1 cellular context compared by ENCODE assay signal in the genomic region with DNA sequence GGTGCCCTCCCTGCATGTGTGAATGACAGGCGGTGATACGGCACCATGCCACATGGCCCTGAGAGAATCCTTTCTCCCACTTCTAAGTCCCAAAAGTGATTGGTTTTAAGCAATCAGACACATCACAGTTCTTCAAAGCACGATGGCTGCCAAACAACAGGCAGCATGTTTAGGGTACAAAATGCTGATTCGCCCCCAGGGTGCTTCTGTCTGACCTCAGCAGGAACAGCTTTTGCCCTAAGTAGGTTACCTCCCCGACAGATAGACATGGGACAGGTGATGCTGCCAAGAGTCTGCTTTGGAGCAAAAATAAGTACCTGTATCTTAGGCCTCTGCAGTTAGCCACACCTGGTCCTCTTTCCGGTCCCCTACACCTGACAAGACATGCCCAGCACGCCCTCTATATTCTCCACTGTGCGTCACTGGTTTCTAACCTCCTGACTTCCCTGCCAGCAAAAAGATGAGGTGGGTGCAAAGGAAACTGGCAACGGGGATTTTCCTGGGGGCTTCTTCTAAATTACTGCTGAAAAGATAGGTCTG.
TF ChIP-seq lines count a peak whose summit lies in the region.

No MANE protein-coding gene starts in this region.

TF ChIP-seq in HEK293, 187 proteins besides CTCF, POLR2A, EP300 and RAD21 (continued from another document):
- TF ChIP-seq EGR2 (tag by site-specific recombination; IDR thresholded peaks at IDR 0.05; ENCODE audit: low read depth), result no peak
